ENCODE assay signal across 27 cellular contexts in genomic region chr14:96532632-96533031, GRCh38.
"Had no signal": no experiment of that assay in that cellular context is flagged by ENCODE, and none has a peak within 500 bp of the region (broad histone marks: within the 10 kb centered on the region; RNA-seq: fewer than 3 reads in every experiment).

No MANE protein-coding gene starts in this region.

- H3K4me1 Mint-ChIP-seq: mesothelial cell of epicardium; naive B cell; stimulated activated naive B cell treated with anti-CD40 and anti-IgM and Interleukin-4, amounts not matched to agents 10 μg/mL and 1 μg/mL and 100 μg/mL, for 72 hours had no signal

- DNase-seq: heart left ventricle; hypothalamus; immature natural killer cell; kidney; left ventricle myocardium superior; lower lobe of right lung; mammary epithelial cell; mesendoderm; naive B cell; natural killer cell; ovary; stimulated activated CD4-positive, alpha-beta T cell treated with anti-CD3 and anti-CD28 coated beads, Interleukin-12 subunit alpha, Interleukin-12 subunit beta, amount 100 ng/mL, for 4 hours; stimulated activated CD4-positive, alpha-beta T cell treated with anti-CD3 and anti-CD28 coated beads, Interleukin-15, amount 100 ng/mL, for 24 hours; stimulated activated CD4-positive, alpha-beta T cell treated with anti-CD3 and anti-CD28 coated beads, Interleukin-2, amount 100 ng/mL, for 24 hours; stimulated activated CD4-positive, alpha-beta T cell treated with anti-CD3 and anti-CD28 coated beads, Interleukin-4, amount 100 ng/mL, for 1 hour; stimulated activated naive B cell treated with anti-CD40 and anti-IgM and Interleukin-4, amounts not matched to agents 10 μg/mL and 1 μg/mL and 100 μg/mL, for 72 hours; substantia nigra; uterus had no signal

- H3K4me3 ChIP-seq: heart left ventricle, lower lobe of right lung, ovary, right atrium auricular region, skin epidermis, tibial nerve, uterus had no signal

- H3K4me1 ChIP-seq: heart left ventricle, lower lobe of right lung, tibial nerve, uterus had no signal

- H3K36me3 ChIP-seq: ovary, uterus had no signal

- ATAC-seq: heart left ventricle; left ventricle myocardium superior; lower lobe of right lung; natural killer cell; sciatic nerve; stimulated activated naive B cell treated with anti-CD40 and anti-IgM and Interleukin-4, amounts not matched to agents 10 μg/mL and 1 μg/mL and 100 μg/mL, for 72 hours had no signal

- H3K9me3 Mint-ChIP-seq: immature natural killer cell; mesothelial cell of epicardium; naive B cell; natural killer cell; stimulated activated naive B cell treated with anti-CD40 and anti-IgM and Interleukin-4, amounts not matched to agents 10 μg/mL and 1 μg/mL and 100 μg/mL, for 72 hours; stimulated activated naive CD8-positive, alpha-beta T cell treated with anti-CD3 and anti-CD28 coated beads, Interleukin-15, Interleukin-2, amounts not matched to agents 100 ng/mL and 50 ng/mL, for 24 hours; type B pancreatic cell had no signal

- H3K4me3 Mint-ChIP-seq: immature natural killer cell; mesothelial cell of epicardium; naive B cell; natural killer cell; stimulated activated naive B cell treated with anti-CD40 and anti-IgM and Interleukin-4, amounts not matched to agents 10 μg/mL and 1 μg/mL and 100 μg/mL, for 72 hours; stimulated activated naive CD8-positive, alpha-beta T cell treated with anti-CD3 and anti-CD28 coated beads, Interleukin-15, Interleukin-2, amounts not matched to agents 100 ng/mL and 50 ng/mL, for 24 hours; type B pancreatic cell had no signal

- H3K27ac ChIP-seq: heart left ventricle, lower lobe of right lung, ovary, right atrium auricular region, skin epidermis, tibial nerve, uterus had no signal

- H3K9me3 ChIP-seq: heart left ventricle, lower lobe of right lung, ovary, right atrium auricular region, tibial nerve, uterus had no signal

- FAIRE-seq: islet of Langerhans, kidney had no signal

- H3K27me3 ChIP-seq: heart left ventricle, ovary, right atrium auricular region, tibial nerve, uterus had no signal

- H3K27me3 Mint-ChIP-seq: naive B cell; progenitor cell of endocrine pancreas; stimulated activated naive B cell treated with anti-CD40 and anti-IgM and Interleukin-4, amounts not matched to agents 10 μg/mL and 1 μg/mL and 100 μg/mL, for 72 hours; stimulated activated naive CD8-positive, alpha-beta T cell treated with anti-CD3 and anti-CD28 coated beads, Interleukin-15, Interleukin-2, amounts not matched to agents 100 ng/mL and 50 ng/mL, for 24 hours; type B pancreatic cell had no signal

- H3K36me3 Mint-ChIP-seq: naive B cell, natural killer cell had no signal

- H3K27ac Mint-ChIP-seq: mesothelial cell of epicardium; progenitor cell of endocrine pancreas; stimulated activated naive B cell treated with anti-CD40 and anti-IgM and Interleukin-4, amounts not matched to agents 10 μg/mL and 1 μg/mL and 100 μg/mL, for 72 hours; stimulated activated naive CD8-positive, alpha-beta T cell treated with anti-CD3 and anti-CD28 coated beads, Interleukin-15, Interleukin-2, amounts not matched to agents 100 ng/mL and 50 ng/mL, for 24 hours; type B pancreatic cell had no signal
